ENCODE assay signal across 18 cellular contexts in the genomic region with DNA sequence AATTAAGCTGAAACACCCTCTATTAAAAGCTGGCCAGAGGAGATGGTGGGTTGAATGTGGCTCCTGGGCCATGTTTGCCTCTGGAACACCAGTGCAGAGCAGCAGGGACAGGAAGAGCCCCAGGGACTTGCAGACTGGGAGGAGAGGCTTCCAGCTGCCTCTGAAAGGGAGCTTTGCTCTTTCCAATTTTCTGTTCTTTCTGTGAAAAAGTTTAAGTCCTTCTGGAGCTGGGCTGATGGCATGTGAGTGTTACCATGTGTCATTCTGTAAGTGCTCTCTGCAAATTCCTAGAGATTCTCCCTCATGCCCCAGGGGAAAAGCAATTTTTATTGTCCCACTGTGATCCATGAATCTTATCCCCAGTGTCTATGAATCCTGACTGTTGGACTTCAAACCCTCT.
"Had no signal": no experiment of that assay in that cellular context is flagged by ENCODE, and none has a peak within 500 bp of the region (broad histone marks: within the 10 kb centered on the region; RNA-seq: fewer than 3 reads in every experiment).

No MANE protein-coding gene starts in this region.

- H3K4me3 ChIP-seq: esophagus squamous epithelium, left ventricle myocardium inferior, prostate gland, skin epidermis, tibial nerve, uterus had no signal

- H3K4me1 ChIP-seq: uterus had no signal

- H3K9me3 Mint-ChIP-seq: dendritic cell treated with granulocyte-macrophage colony-stimulating factor and Interleukin-4, amounts not matched to agents 40 ng/mL and 50 ng/mL, for 4 days had no signal

- H3K27me3 ChIP-seq: uterus had no signal

- H3K9me3 ChIP-seq: esophagus squamous epithelium, left ventricle myocardium inferior, prostate gland, tibial nerve, uterus had no signal

- H3K27ac Mint-ChIP-seq: activated naive CD8-positive, alpha-beta T cell; dendritic cell treated with granulocyte-macrophage colony-stimulating factor and Interleukin-4, amounts not matched to agents 40 ng/mL and 50 ng/mL, for 4 days had no signal

- H3K36me3 Mint-ChIP-seq: activated naive CD8-positive, alpha-beta T cell had no signal

- ATAC-seq: right cardiac atrium; stimulated activated naive CD8-positive, alpha-beta T cell treated with anti-CD3 and anti-CD28 coated beads, Interleukin-15, Interleukin-2, amounts not matched to agents 100 U/mL and 50 U/mL, for 24 hours had no signal

- H3K4me3 Mint-ChIP-seq: dendritic cell treated with granulocyte-macrophage colony-stimulating factor and Interleukin-4, amounts not matched to agents 40 ng/mL and 50 ng/mL, for 4 days had no signal

- H3K27ac ChIP-seq: esophagus squamous epithelium, left ventricle myocardium inferior, prostate gland, skin epidermis, tibial nerve, uterus had no signal

- DNase-seq: activated CD4-positive, alpha-beta T cell treated with anti-CD3 and anti-CD28 coated beads, Interleukin-2, amount 50 U/mL, for 48 hours; effector CD8-positive, alpha-beta T cell; esophagus squamous epithelium; glutamatergic neuron; kidney; left ventricle myocardium inferior; mammary epithelial cell; midbrain; right cardiac atrium; stimulated activated naive CD8-positive, alpha-beta T cell treated with anti-CD3 and anti-CD28 coated beads, Interleukin-15, Interleukin-2, amounts not matched to agents 100 U/mL and 50 U/mL, for 24 hours; substantia nigra; T-helper 2 cell; uterus had no signal

- H3K36me3 ChIP-seq: esophagus squamous epithelium, left ventricle myocardium inferior, prostate gland, tibial nerve, uterus had no signal
